Comparison of ENCODE assay signal across 22 cellular contexts in the genomic region with DNA sequence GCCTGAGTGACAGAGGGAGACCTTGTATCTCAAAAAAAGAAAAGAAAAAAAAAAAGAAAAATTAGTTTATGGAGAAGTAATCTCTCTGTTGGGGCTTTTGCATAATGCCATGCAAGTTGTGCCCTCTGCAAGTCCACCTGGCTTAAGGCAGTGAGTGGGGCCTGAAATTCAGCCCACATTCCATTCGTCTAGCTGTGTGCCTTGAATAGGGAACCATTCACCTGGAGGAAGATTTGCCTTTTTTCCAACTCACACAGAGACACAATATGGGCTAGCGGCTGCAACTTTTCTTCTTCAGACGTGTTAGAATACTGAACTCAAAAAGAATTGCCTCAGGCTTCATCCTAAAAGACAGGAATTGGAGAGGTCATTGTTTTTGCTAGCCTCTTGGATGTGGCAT. TPM values are rescaled to one million over a fixed set of nuclear protein-coding genes. Genes with fewer than 3 reads are reported as not detected.
DNase-seq lines count a peak whose midpoint lies in the region; ATAC-seq and TF ChIP-seq lines count a peak whose summit lies in the region.
"Had no signal": no experiment of that assay in that cellular context is flagged by ENCODE, and none has a peak within 500 bp of the region (broad histone marks: within the 10 kb centered on the region; RNA-seq: fewer than 3 reads in every experiment).

No MANE protein-coding gene starts in this region.

- H2AK5ac ChIP-seq in trophoblast cell (ENCODE audit: low read length), result no peak overlapping the region

- no peak overlapping the region for H2BK120ac ChIP-seq in trophoblast cell (ENCODE audit: insufficient read depth, low read length, poor library complexity)

- no peak overlapping the region for H4K91ac ChIP-seq in trophoblast cell (ENCODE audit: low read depth, low read length)

- H3K9me3 Mint-ChIP-seq in CD4-positive, CD25-positive, alpha-beta regulatory T cell, result no peaks in the 10 kb centered on the region
- no peaks in the 10 kb centered on the region for H3K9me3 Mint-ChIP-seq in central memory CD8-positive, alpha-beta T cell
- H3K9me3 Mint-ChIP-seq in activated CD8-positive, alpha-beta T cell treated with anti-CD3 and anti-CD28 coated beads for 36 hours, result no peaks in the 10 kb centered on the region
- H3K9me3 Mint-ChIP-seq: CD8-positive, alpha-beta memory T cell had no signal

- H2BK5ac ChIP-seq in trophoblast cell (ENCODE audit: low read depth, low read length, poor library complexity), result no peak overlapping the region

- intact Hi-C loops in activated CD8-positive, alpha-beta T cell treated with anti-CD3 and anti-CD28 coated beads for 36 hours (cut with micrococcal nuclease), result no loop called here

- no peak overlapping the region for H3K4ac ChIP-seq in trophoblast cell (ENCODE audit: low read depth, low read length)

- H3K36me3 Mint-ChIP-seq in CD4-positive, CD25-positive, alpha-beta regulatory T cell, result peaks cover 26% of the 10 kb centered on the region
- peaks cover 33% of the 10 kb centered on the region for H3K36me3 Mint-ChIP-seq in central memory CD8-positive, alpha-beta T cell (ENCODE audit: insufficient read depth)
- peaks cover 54% of the 10 kb centered on the region for H3K36me3 Mint-ChIP-seq in activated CD8-positive, alpha-beta T cell treated with anti-CD3 and anti-CD28 coated beads for 36 hours (ENCODE audit: low read depth)

- no CpG with 5 or more reads among the region's 3 CpGs for WGBS in trophoblast cell (ENCODE audit: extremely low coverage, insufficient coverage, insufficient read length)

- H3K14ac ChIP-seq in trophoblast cell (ENCODE audit: low read length), result no peak overlapping the region

- no peak overlapping the region for H3K4me3 ChIP-seq in CD4-positive, CD25-positive, alpha-beta regulatory T cell (ENCODE audit: low read depth, low read length)
- no peak overlapping the region for H3K4me3 ChIP-seq in H7 (ENCODE audit: insufficient read depth, low read depth, low read length)
- no peak overlapping the region for H3K4me3 ChIP-seq in trophoblast cell (ENCODE audit: low read depth, low read length)
- H3K4me3 ChIP-seq: SK-N-MC had no signal

- H3K9ac ChIP-seq in trophoblast cell (ENCODE audit: low read length), result no peak overlapping the region

- H3K36me3 ChIP-seq in CD4-positive, CD25-positive, alpha-beta regulatory T cell (ENCODE audit: control insufficient read depth, insufficient read depth, low read length), result peaks cover 52% of the 10 kb centered on the region
- H3K36me3 ChIP-seq in H7 (replicated peaks; ENCODE audit: control insufficient read depth, insufficient read depth, low read length), result peaks cover 2% of the 10 kb centered on the region
- peaks cover 2 to 5% of the 10 kb centered on the region in 2 experiments for H3K36me3 ChIP-seq in trophoblast cell (ENCODE audit: control insufficient read depth in 1 of 2, insufficient read depth in 2 of 2, low read length in 2 of 2)

- peak overlapping the region in 2 of 3 donors; percentile 25 to 70 for H3K27ac Mint-ChIP-seq in CD4-positive, CD25-positive, alpha-beta regulatory T cell
- H3K27ac Mint-ChIP-seq in central memory CD8-positive, alpha-beta T cell (ENCODE audit: low read depth), result peak overlapping the region; percentile 51
- no peak overlapping the region for H3K27ac Mint-ChIP-seq in activated CD8-positive, alpha-beta T cell treated with anti-CD3 and anti-CD28 coated beads for 36 hours
- H3K27ac Mint-ChIP-seq: B cell had no signal

- no peak overlapping the region for H2BK12ac ChIP-seq in trophoblast cell (ENCODE audit: low read length)

- no peak overlapping the region for H2AFZ ChIP-seq in trophoblast cell (ENCODE audit: insufficient read depth, low read length, poor library complexity)

- H3K4me2 ChIP-seq in trophoblast cell (ENCODE audit: low read length), result no peak overlapping the region

- H3K79me2 ChIP-seq in trophoblast cell (ENCODE audit: control insufficient read depth, insufficient read depth, low read length, poor library complexity), result no peaks in the 10 kb centered on the region

- no peak overlapping the region for H4K8ac ChIP-seq in trophoblast cell (ENCODE audit: low read depth, low read length)

- no peaks in the 10 kb centered on the region for H3K27me3 ChIP-seq in CD4-positive, CD25-positive, alpha-beta regulatory T cell (ENCODE audit: control insufficient read depth, insufficient read depth, low read length)
- H3K27me3 ChIP-seq in H7 (ENCODE audit: control insufficient read depth, insufficient read depth, low read length) (no peaks in the 10 kb centered on the region), trophoblast cell (ENCODE audit: insufficient read depth, low read length) (no peaks in the 10 kb centered on the region)

- H3K4me3 Mint-ChIP-seq in CD4-positive, CD25-positive, alpha-beta regulatory T cell, result no peak overlapping the region
- H3K4me3 Mint-ChIP-seq in central memory CD8-positive, alpha-beta T cell, result no peak overlapping the region
- H3K4me3 Mint-ChIP-seq in activated CD8-positive, alpha-beta T cell treated with anti-CD3 and anti-CD28 coated beads for 36 hours, result no peak overlapping the region
- H3K4me3 Mint-ChIP-seq: B cell; CD8-positive, alpha-beta memory T cell had no signal

- no peak overlapping the region for H3K23ac ChIP-seq in trophoblast cell (ENCODE audit: low read length)

- no peak overlapping the region for H3K27ac ChIP-seq in CD4-positive, CD25-positive, alpha-beta regulatory T cell (ENCODE audit: insufficient read depth, low read length, poor library complexity, severe bottlenecking)
- no peak overlapping the region for H3K27ac ChIP-seq in trophoblast cell (ENCODE audit: low read depth, low read length)
- H3K27ac ChIP-seq: SK-N-MC had no signal

- H3K27me3 Mint-ChIP-seq in CD4-positive, CD25-positive, alpha-beta regulatory T cell, result no peaks in the 10 kb centered on the region
- no peaks in the 10 kb centered on the region for H3K27me3 Mint-ChIP-seq in central memory CD8-positive, alpha-beta T cell
- H3K27me3 Mint-ChIP-seq in activated CD8-positive, alpha-beta T cell treated with anti-CD3 and anti-CD28 coated beads for 36 hours, result no peaks in the 10 kb centered on the region
- H3K27me3 Mint-ChIP-seq: B cell; CD8-positive, alpha-beta memory T cell had no signal

- no peak for DNase-seq in CD4-positive, CD25-positive, alpha-beta regulatory T cell
- DNase-seq in H7, result peak; percentile 21
- DNase-seq in central memory CD8-positive, alpha-beta T cell (ENCODE audit: low spot score in 2 of 2), result no peak
- peak; percentile 40 for DNase-seq in iPS DF 19.7 (ENCODE audit: low read depth, low spot score)
- no peak for DNase-seq in LoVo (ENCODE audit: low spot score)
- no peak for DNase-seq in trophoblast cell
- DNase-seq in activated CD8-positive, alpha-beta T cell treated with anti-CD3 and anti-CD28 coated beads for 36 hours, result no peak
- DNase-seq: 8988T; CD8-positive, alpha-beta memory T cell; KBM-7; NCI-H1105 treated with DMSO at 0.1 percent for 48 hours; NCI-H1694; NCI-H2081 treated with DMSO at 0.1 percent for 48 hours; NCI-H2227 treated with DMSO at 0.1 percent for 48 hours; NCI-H510A treated with DMSO at 0.1 percent for 48 hours; NCI-H774 had no signal

- TF ChIP-seq CTCF in activated CD8-positive, alpha-beta T cell treated with anti-CD3 and anti-CD28 coated beads for 36 hours (IDR thresholded peaks at IDR 0.05), result no peak

- POLR2A ChIA-PET in activated CD8-positive, alpha-beta T cell treated with anti-CD3 and anti-CD28 coated beads for 36 hours (lab: Charles Lee), result no interaction called here

- no peak overlapping the region for H4K12ac ChIP-seq in trophoblast cell (ENCODE audit: low read depth, low read length)

- no peaks in the 10 kb centered on the region for H3K79me1 ChIP-seq in trophoblast cell (ENCODE audit: low read length)

- no peaks in the 10 kb centered on the region for H3K9me3 ChIP-seq in CD4-positive, CD25-positive, alpha-beta regulatory T cell (ENCODE audit: control insufficient read depth in 2 of 2, low read length in 2 of 2)
- no peaks in the 10 kb centered on the region for H3K9me3 ChIP-seq in trophoblast cell (ENCODE audit: insufficient read depth, low read depth, low read length)

- peaks cover 4% of the 10 kb centered on the region for H3K4me1 ChIP-seq in CD4-positive, CD25-positive, alpha-beta regulatory T cell (ENCODE audit: control insufficient read depth, insufficient read depth, low read length, poor library complexity, severe bottlenecking)
- H3K4me1 ChIP-seq in trophoblast cell (ENCODE audit: control insufficient read depth in 1 of 2, insufficient read depth in 2 of 2, low read length in 2 of 2), result peaks cover 0 to 3% of the 10 kb centered on the region in 2 experiments

- H3K18ac ChIP-seq in trophoblast cell (ENCODE audit: low read length), result no peak overlapping the region

- H3K4me1 Mint-ChIP-seq in CD4-positive, CD25-positive, alpha-beta regulatory T cell, result peaks cover 13 to 40% (median 29%) of the 10 kb centered on the region in 4 donors
- peaks cover 10% of the 10 kb centered on the region for H3K4me1 Mint-ChIP-seq in central memory CD8-positive, alpha-beta T cell
- H3K4me1 Mint-ChIP-seq in activated CD8-positive, alpha-beta T cell treated with anti-CD3 and anti-CD28 coated beads for 36 hours (ENCODE audit: low read depth), result peaks cover 8% of the 10 kb centered on the region

- no peak for ATAC-seq in CD4-positive, CD25-positive, alpha-beta regulatory T cell (ENCODE audit: low read depth in 2 of 2)
- no peak for ATAC-seq in central memory CD8-positive, alpha-beta T cell (replicated peaks; ENCODE audit: extremely low read depth, poor library complexity, severe bottlenecking)
- no peak for ATAC-seq in GM18907 (IDR thresholded peaks at IDR 0.05; ENCODE audit: unreplicated experiment)
- no peak for ATAC-seq in activated CD8-positive, alpha-beta T cell treated with anti-CD3 and anti-CD28 coated beads for 36 hours
- ATAC-seq: HCT116, HepG2, Right ventricle myocardium inferior had no signal

- CTCF ChIA-PET in activated CD8-positive, alpha-beta T cell treated with anti-CD3 and anti-CD28 coated beads for 36 hours (lab: Charles Lee), result no interaction called here

RNA-seq across cellular contexts. Expression of a gene that starts 55.5 kb away (rescaled TPM):
- 58.4 TPM for total RNA-seq in CD4-positive, CD25-positive, alpha-beta regulatory T cell
- polyA plus RNA-seq in CD4-positive, CD25-positive, alpha-beta regulatory T cell, result 10 to 100 TPM; 48.9 to 67.6 (median 59.5) TPM
- 25.7 and 26.9 TPM in 2 replicates for total RNA-seq in H7 (2014; rRNA removed; shearing (Covaris generic))
- 13.2 and 13.8 TPM in 2 replicates for polyA plus RNA-seq in trophoblast cell (2013)
- total RNA-seq in activated CD8-positive, alpha-beta T cell treated with anti-CD3 and anti-CD28 coated beads for 36 hours, result 10 to 100 TPM; 56.4 to 58.3 TPM

Comparison
In these comparisons a context has a peak if more than half of its experiments do, and no peak if none do; other contexts are left out.
1. DNase-seq: peak in H7 (single experiment) and iPS DF 19.7 (single experiment); none in CD4-positive, CD25-positive, alpha-beta regulatory T cell (0 of 3), central memory CD8-positive, alpha-beta T cell (0 of 2), LoVo (single experiment), trophoblast cell (0 of 2) and activated CD8-positive, alpha-beta T cell treated with anti-CD3 and anti-CD28 coated beads for 36 hours (single experiment).